ENCODE assay signal across 8 cellular contexts in the genomic region with DNA sequence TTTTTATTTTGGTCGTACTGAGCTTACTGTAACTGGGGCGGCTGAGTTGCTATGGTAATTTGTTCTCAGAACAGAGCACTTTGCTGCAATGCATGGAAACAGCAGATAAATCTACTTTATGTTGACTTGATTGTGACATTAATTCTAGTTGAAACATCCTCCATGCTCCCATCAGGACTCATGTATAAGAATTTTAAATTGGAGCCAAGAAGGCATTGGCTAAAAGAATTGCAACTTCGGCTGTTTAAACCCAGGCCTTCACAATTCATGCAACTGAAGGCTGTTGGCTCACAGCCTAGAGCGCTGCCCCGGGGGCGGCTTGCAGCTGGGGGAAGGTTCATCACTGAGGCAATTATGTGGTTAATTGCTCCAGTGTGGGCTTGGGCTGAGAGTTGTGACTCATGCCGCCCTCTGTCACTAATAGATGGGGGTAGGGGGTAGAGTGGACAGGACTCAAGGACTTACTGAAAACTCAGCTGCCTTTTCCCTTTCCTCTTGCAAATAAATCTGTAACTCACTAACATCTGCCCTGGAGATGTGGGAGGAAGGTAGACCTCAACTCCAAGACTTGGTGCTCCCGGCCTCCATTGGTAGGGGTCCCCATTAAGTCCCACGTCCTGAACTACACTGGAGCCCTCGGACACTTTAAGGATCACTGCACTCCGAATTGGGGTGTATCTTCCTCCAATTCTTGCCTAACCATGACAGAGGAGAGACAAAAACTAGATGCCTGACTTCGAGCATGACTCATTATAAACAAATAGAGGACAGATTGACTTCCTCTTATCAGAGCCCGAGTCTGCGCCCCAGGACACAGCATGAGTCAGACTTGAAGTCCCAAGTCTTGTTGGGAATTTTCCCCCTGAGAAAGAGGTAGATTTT. TPM values are rescaled to one million over a fixed set of nuclear protein-coding genes. Genes with fewer than 3 reads are reported as not detected.
A peak's percentile ranks its signal among the peaks of the same experiment; 100 is the strongest.
DNase-seq lines count a peak whose midpoint lies in the region; ATAC-seq and TF ChIP-seq lines count a peak whose summit lies in the region.

No MANE protein-coding gene starts in this region.

- H3K4me1 ChIP-seq in CD8-positive, alpha-beta T cell (ENCODE audit: insufficient read depth, low read length), result no peaks in the 10 kb centered on the region
- peaks cover 6 to 17% (median 7%) of the 10 kb centered on the region in 3 donors for H3K4me1 ChIP-seq in skeletal muscle tissue (ENCODE audit: control insufficient read depth in 3 of 3, insufficient read depth in 3 of 3, low read length in 3 of 3)

- POLR2A ChIA-PET in CD8-positive, alpha-beta T cell (lab: Charles Lee), result no interaction called here

- no peaks in the 10 kb centered on the region for H3K27me3 ChIP-seq in CD8-positive, alpha-beta T cell (ENCODE audit: insufficient read depth, low read length)
- no peaks in the 10 kb centered on the region for H3K27me3 ChIP-seq in skeletal muscle tissue (ENCODE audit: control insufficient read depth in 3 of 3, insufficient read depth in 3 of 3, low read length in 3 of 3)

- H3K36me3 ChIP-seq in CD8-positive, alpha-beta T cell (ENCODE audit: insufficient read depth, low read length), result no peaks in the 10 kb centered on the region
- H3K36me3 ChIP-seq in skeletal muscle tissue (ENCODE audit: control insufficient read depth in 3 of 3, insufficient read depth in 3 of 3, low read length in 3 of 3), result no peaks in the 10 kb centered on the region

- H3K9me3 ChIP-seq in CD8-positive, alpha-beta T cell (ENCODE audit: low read length), result no peaks in the 10 kb centered on the region
- H3K9me3 ChIP-seq in skeletal muscle tissue (ENCODE audit: control insufficient read depth in 3 of 3, low read length in 3 of 3), result no peaks in the 10 kb centered on the region

- H3K4me1 Mint-ChIP-seq in CD8-positive, alpha-beta T cell (ENCODE audit: low read depth), result peaks cover 8% of the 10 kb centered on the region

- no peak overlapping the region for H3K4me3 ChIP-seq in CD8-positive, alpha-beta T cell (ENCODE audit: low read depth, low read length)
- peak overlapping the region; percentile 51 to 66 (median 66) for H3K4me3 ChIP-seq in skeletal muscle tissue (ENCODE audit: low read length in 3 of 3)

- H3K4me3 Mint-ChIP-seq in CD8-positive, alpha-beta T cell, result peak overlapping the region; percentile 33

- H3K27ac ChIP-seq in CD8-positive, alpha-beta T cell (ENCODE audit: low read depth, low read length), result no peak overlapping the region
- H3K27ac ChIP-seq in skeletal muscle tissue (ENCODE audit: low read depth, low read length), result peak overlapping the region; percentile 66

- ATAC-seq in CD8-positive, alpha-beta T cell, result no peak
- peak; percentile 63 for ATAC-seq in GM18873 (IDR thresholded peaks at IDR 0.05; ENCODE audit: low FRiP score, unreplicated experiment)
- ATAC-seq in HG03103 (IDR thresholded peaks at IDR 0.05; ENCODE audit: low read depth, unreplicated experiment), result peak; percentile 59

- H3K9ac ChIP-seq in skeletal muscle tissue (ENCODE audit: low read depth in 1 of 3, low read length in 3 of 3), result peak overlapping the region; percentile 34 to 71 (median 69)

- no peaks in the 10 kb centered on the region for H3K36me3 Mint-ChIP-seq in CD8-positive, alpha-beta T cell

- no peak for TF ChIP-seq CTCF in CD8-positive, alpha-beta T cell (IDR thresholded peaks at IDR 0.05)

- H3K27ac Mint-ChIP-seq in CD8-positive, alpha-beta T cell, result no peak overlapping the region

- H3K27me3 Mint-ChIP-seq in CD8-positive, alpha-beta T cell (ENCODE audit: low read depth), result peaks cover 20% of the 10 kb centered on the region

- H3K9me3 Mint-ChIP-seq in CD8-positive, alpha-beta T cell, result no peaks in the 10 kb centered on the region

- intact Hi-C loops in CD8-positive, alpha-beta T cell (cut with DNase I, micrococcal nuclease), result no loop called here

- CTCF ChIA-PET in CD8-positive, alpha-beta T cell (lab: Charles Lee), result interaction anchor here (1.1 kb wide), 1 partner anchor 38 kb away, joined by 3 read pairs; the partner anchor contains the start of gene ERCC4

- DNase-seq in CD8-positive, alpha-beta T cell, result no peak
- DNase-seq in NCI-H460 (ENCODE audit: extremely low read depth, low read depth) (peak; percentile 86), amygdala (lab: John Stamatoyannopoulos, UW) (peak in 34 of 56 donors; percentile 3 to 70 (median 22)), hepatic stellate cell (ENCODE audit: low spot score) (peak; percentile 57), ecto neural progenitor cell (ENCODE audit: low spot score) (no peak)

RNA-seq across cellular contexts. Expression of gene ERCC4, which starts 37.5 kb away (rescaled TPM):
- 10 to 100 TPM in 1 of 2 experiments, 1 to 10 TPM in 1; 8.0 to 10.6 TPM for total RNA-seq in CD8-positive, alpha-beta T cell
- total RNA-seq in NCI-H460 (2014; rRNA removed; shearing (Covaris generic)), result 14.6 and 16.0 TPM in 2 replicates
- polyA plus RNA-seq in NCI-H460 (2014; cell fraction: nucleus; rRNA removed), result 6.0 and 9.4 TPM in 2 replicates
- 6.8 TPM for total RNA-seq in skeletal muscle tissue

Comparison
In these comparisons a context has a peak if more than half of its experiments do, and no peak if none do; other contexts are left out.
1. DNase-seq: peak in NCI-H460 (single experiment), amygdala (34 of 56) and hepatic stellate cell (single experiment); none in CD8-positive, alpha-beta T cell (0 of 7) and ecto neural progenitor cell (single experiment).